31 cellular contexts compared by ENCODE assay signal in the genomic region with DNA sequence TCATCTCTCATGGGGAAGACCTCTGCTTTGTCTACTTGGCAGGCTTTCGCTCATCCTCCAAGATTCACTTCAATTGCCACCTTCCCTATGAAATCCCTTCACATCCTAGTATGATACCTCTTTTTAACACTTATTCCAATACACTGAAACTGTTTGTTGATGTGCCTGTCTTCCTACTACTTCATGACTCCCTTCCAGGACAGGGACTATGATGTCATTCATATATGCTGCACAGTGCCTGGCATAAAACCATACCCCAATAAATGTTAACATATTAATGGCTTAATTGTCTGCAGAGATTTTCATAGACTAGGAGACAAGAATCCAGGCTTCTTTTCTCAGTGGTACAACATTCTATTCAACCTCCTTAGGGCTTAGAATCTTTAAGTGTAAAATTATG.
"Had no signal": no experiment of that assay in that cellular context is flagged by ENCODE, and none has a peak within 500 bp of the region (broad histone marks: within the 10 kb centered on the region; RNA-seq: fewer than 3 reads in every experiment).

No MANE protein-coding gene starts in this region.

- H3K27me3 ChIP-seq: neural progenitor cell, ovary, spleen, suprapubic skin, testis, tibial artery, transverse colon, upper lobe of right lung, uterus had no signal

- H3K79me2 ChIP-seq: parathyroid adenoma had no signal

- H3K9me3 ChIP-seq: ovary, psoas muscle, suprapubic skin, testis, tibial artery, transverse colon, upper lobe of right lung, uterus had no signal

- ATAC-seq: natural killer cell; psoas muscle; right cardiac atrium; sciatic nerve; stimulated activated memory B cell treated with anti-CD40 and anti-IgM and Interleukin-4, amounts not matched to agents 10 μg/mL and 1 μg/mL and 100 μg/mL, for 72 hours; stimulated activated naive CD8-positive, alpha-beta T cell treated with anti-CD3 and anti-CD28 coated beads, Interleukin-15, amount 100 ng/mL, for 72 hours; stimulated activated naive CD8-positive, alpha-beta T cell treated with anti-CD3 and anti-CD28 coated beads, Interleukin-15, Interleukin-2, amounts not matched to agents 100 U/mL and 50 U/mL, for 24 hours; upper lobe of right lung had no signal

- H3K4me1 Mint-ChIP-seq: nephron; stimulated activated naive CD8-positive, alpha-beta T cell treated with anti-CD3 and anti-CD28 coated beads, Interleukin-15, amount 100 ng/mL, for 72 hours had no signal

- H3K4me1 ChIP-seq: parathyroid adenoma, spleen, suprapubic skin, upper lobe of right lung, uterus had no signal

- H3K36me3 ChIP-seq: neural progenitor cell, ovary, spleen, suprapubic skin, tibial artery, transverse colon, upper lobe of right lung, uterus had no signal

- H3K4me3 ChIP-seq: neural progenitor cell, ovary, psoas muscle, skin epidermis, smooth muscle cell, spleen, suprapubic skin, testis, tibial artery, transverse colon, upper lobe of right lung, uterus had no signal

- H2AFZ ChIP-seq: neural progenitor cell, parathyroid adenoma had no signal

- H3K4me3 Mint-ChIP-seq: natural killer cell; nephron; neural progenitor cell; stimulated activated memory B cell treated with anti-CD40 and anti-IgM and Interleukin-4, amounts not matched to agents 10 μg/mL and 1 μg/mL and 100 μg/mL, for 72 hours; stimulated activated naive CD8-positive, alpha-beta T cell treated with anti-CD3 and anti-CD28 coated beads, Interleukin-15, amount 100 ng/mL, for 72 hours; type B pancreatic cell had no signal

- H3K27ac ChIP-seq: neural progenitor cell, ovary, parathyroid adenoma, psoas muscle, skin epidermis, spleen, suprapubic skin, testis, tibial artery, transverse colon, upper lobe of right lung, uterus had no signal

- H3K36me3 Mint-ChIP-seq: natural killer cell; stimulated activated memory B cell treated with anti-CD40 and anti-IgM and Interleukin-4, amounts not matched to agents 10 μg/mL and 1 μg/mL and 100 μg/mL, for 72 hours; type B pancreatic cell had no signal

- H3K27me3 Mint-ChIP-seq: progenitor cell of endocrine pancreas; stimulated activated memory B cell treated with anti-CD40 and anti-IgM and Interleukin-4, amounts not matched to agents 10 μg/mL and 1 μg/mL and 100 μg/mL, for 72 hours had no signal

- H3K9me3 Mint-ChIP-seq: nephron had no signal

- H3K4me2 ChIP-seq: neural progenitor cell, smooth muscle cell had no signal

- H3K9ac ChIP-seq: neural progenitor cell, parathyroid adenoma had no signal

- H3K27ac Mint-ChIP-seq: natural killer cell; nephron; neural progenitor cell; progenitor cell of endocrine pancreas; stimulated activated memory B cell treated with anti-CD40 and anti-IgM and Interleukin-4, amounts not matched to agents 10 μg/mL and 1 μg/mL and 100 μg/mL, for 72 hours; stimulated activated naive CD8-positive, alpha-beta T cell treated with anti-CD3 and anti-CD28 coated beads, Interleukin-15, amount 100 ng/mL, for 72 hours; type B pancreatic cell had no signal

- DNase-seq: natural killer cell; occipital lobe; ovary; posterior cingulate gyrus; psoas muscle; right cardiac atrium; spleen; stimulated activated CD4-positive, alpha-beta T cell treated with anti-CD3 and anti-CD28 coated beads, Interleukin-12 subunit alpha, Interleukin-12 subunit beta, amount 100 ng/mL, for 4 hours; stimulated activated CD4-positive, alpha-beta T cell treated with anti-CD3 and anti-CD28 coated beads, Interleukin-1b, Interleukin-23, amount 100 ng/mL, for 48 hours; stimulated activated CD4-positive, alpha-beta T cell treated with anti-CD3 and anti-CD28 coated beads, Interleukin-4, amount 100 ng/mL, for 1 hour; stimulated activated CD4-positive, alpha-beta T cell treated with anti-CD3 and anti-CD28 coated beads, Interleukin-4, amount 100 ng/mL, for 4 hours; stimulated activated CD8-positive, alpha-beta memory T cell treated with anti-CD3 and anti-CD28 coated beads, Interleukin-4, amount 100 ng/mL, for 48 hours; stimulated activated naive CD4-positive, alpha-beta T cell; stimulated activated naive CD8-positive, alpha-beta T cell treated with anti-CD3 and anti-CD28 coated beads, Interleukin-15, amount 100 ng/mL, for 72 hours; stimulated activated naive CD8-positive, alpha-beta T cell treated with anti-CD3 and anti-CD28 coated beads, Interleukin-15, Interleukin-2, amounts not matched to agents 100 U/mL and 50 U/mL, for 24 hours; substantia nigra; testis; tibial artery; transverse colon; upper lobe of right lung; uterus had no signal
